Comparison of ENCODE assay signal across 1 cellular context in the genomic region with DNA sequence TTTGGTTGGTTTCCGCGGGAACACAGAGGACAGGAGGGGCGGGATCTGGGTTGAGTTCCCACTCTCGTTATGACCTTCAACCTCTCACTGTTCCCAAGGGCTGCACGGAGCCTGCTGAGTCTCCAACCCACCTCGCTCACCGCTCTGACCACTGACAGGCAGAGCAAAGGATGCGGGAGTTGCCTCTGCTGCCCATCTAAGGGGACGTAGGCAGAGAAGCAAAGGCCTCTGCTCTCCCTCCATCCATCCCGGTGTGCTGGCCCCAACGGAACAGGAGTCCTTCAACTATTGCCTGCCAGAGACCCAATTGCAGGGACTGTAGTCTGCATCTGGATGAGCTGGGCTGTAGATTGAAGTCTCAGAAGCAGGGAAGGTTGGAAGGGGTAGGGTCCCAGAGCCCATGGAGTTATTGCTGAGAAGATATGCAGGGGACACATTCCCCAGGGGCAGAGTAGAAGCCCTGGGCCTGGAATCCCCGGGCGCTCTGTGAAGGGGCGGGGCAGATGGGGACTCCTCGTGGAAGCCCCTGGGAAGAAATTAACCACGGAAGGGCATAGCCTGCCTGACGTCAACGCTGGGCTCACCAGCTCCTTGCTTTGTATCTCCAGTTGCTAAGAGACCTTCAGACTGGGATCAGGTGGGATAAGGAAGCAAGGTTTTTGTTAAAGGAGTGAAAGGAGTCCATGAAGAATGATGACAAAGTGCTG.
TF ChIP-seq lines count a peak whose summit lies in the region.

No MANE protein-coding gene starts in this region.

TF ChIP-seq in K562, 482 proteins besides CTCF, POLR2A, EP300 and RAD21:
- TF ChIP-seq RFX1 (IDR thresholded peaks at IDR 0.05) (peak; percentile 27; the same call in 1 of the 2 replicates), GABPA (tag; conservative IDR thresholded peaks at IDR 0.05; ENCODE audit: low read depth) (no peak)
